ENCODE assay signal across 1 cellular context in the genomic region with DNA sequence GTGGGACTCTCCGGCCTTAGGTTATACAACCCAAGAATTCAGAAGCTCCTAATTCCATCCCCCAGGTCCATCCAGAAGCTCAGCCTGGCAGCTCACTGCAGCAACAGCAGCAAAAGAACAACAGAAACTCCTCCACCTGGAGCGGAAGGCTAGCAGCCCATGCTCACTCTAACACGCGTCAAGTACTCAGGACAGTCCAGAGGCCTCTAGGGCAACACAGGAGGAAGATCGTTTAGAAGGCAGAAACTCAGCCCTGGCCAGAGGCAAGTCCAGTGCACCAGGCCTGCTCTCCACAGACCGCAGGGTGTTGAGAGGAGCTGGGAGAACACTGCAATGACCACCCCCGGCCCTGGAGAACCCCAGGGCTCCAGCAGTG.
TF ChIP-seq lines count a peak whose summit lies in the region.

No MANE protein-coding gene starts in this region.

TF ChIP-seq in WTC11, 78 proteins besides CTCF, POLR2A, EP300 and RAD21 (continued from another document):
- TF ChIP-seq, protein P1, sequence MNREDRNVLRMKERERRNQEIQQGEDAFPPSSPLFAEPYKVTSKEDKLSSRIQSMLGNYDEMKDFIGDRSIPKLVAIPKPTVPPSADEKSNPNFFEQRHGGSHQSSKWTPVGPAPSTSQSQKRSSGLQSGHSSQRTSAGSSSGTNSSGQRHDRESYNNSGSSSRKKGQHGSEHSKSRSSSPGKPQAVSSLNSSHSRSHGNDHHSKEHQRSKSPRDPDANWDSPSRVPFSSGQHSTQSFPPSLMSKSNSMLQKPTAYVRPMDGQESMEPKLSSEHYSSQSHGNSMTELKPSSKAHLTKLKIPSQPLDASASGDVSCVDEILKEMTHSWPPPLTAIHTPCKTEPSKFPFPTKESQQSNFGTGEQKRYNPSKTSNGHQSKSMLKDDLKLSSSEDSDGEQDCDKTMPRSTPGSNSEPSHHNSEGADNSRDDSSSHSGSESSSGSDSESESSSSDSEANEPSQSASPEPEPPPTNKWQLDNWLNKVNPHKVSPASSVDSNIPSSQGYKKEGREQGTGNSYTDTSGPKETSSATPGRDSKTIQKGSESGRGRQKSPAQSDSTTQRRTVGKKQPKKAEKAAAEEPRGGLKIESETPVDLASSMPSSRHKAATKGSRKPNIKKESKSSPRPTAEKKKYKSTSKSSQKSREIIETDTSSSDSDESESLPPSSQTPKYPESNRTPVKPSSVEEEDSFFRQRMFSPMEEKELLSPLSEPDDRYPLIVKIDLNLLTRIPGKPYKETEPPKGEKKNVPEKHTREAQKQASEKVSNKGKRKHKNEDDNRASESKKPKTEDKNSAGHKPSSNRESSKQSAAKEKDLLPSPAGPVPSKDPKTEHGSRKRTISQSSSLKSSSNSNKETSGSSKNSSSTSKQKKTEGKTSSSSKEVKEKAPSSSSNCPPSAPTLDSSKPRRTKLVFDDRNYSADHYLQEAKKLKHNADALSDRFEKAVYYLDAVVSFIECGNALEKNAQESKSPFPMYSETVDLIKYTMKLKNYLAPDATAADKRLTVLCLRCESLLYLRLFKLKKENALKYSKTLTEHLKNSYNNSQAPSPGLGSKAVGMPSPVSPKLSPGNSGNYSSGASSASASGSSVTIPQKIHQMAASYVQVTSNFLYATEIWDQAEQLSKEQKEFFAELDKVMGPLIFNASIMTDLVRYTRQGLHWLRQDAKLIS (CRISPR knock-in tag; IDR thresholded peaks at IDR 0.05; ENCODE audit: borderline replicate concordance): no peak
- TF ChIP-seq ZNF263 (CRISPR knock-in tag; IDR thresholded peaks at IDR 0.05; ENCODE audit: low read depth) (no peak), GABPB1 (CRISPR knock-in tag; IDR thresholded peaks at IDR 0.05) (no peak), SP1 (CRISPR knock-in tag; conservative IDR thresholded peaks at IDR 0.05) (no peak), ZNF232 (CRISPR knock-in tag; IDR thresholded peaks at IDR 0.05) (no peak), CREB1 (CRISPR knock-in tag; IDR thresholded peaks at IDR 0.05) (no peak)
- TF ChIP-seq, protein P2, sequence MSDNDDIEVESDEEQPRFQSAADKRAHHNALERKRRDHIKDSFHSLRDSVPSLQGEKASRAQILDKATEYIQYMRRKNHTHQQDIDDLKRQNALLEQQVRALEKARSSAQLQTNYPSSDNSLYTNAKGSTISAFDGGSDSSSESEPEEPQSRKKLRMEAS (CRISPR knock-in tag; IDR thresholded peaks at IDR 0.05): no peak
